ENCODE assay signal across 18 cellular contexts in the genomic region with DNA sequence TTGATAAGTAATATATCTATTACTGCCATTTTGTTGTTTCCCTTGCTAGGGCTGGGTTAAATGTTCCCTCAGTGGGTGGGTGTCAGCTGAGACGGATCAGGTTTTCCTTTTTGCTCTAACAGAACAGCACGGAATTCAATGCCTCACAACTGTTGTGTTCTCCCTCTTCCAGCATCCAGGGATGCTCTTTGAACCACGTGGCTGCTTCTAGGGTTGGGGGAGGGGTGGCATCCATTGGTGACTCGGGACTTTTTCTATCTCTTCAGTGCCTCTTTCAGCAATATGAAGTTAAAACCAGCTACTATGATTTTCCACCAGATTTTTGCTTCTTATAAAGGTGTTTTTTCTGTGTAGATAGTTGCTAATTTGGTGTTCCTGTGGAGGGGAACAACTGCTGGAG.
DNase-seq lines count a peak whose midpoint lies in the region; ATAC-seq and TF ChIP-seq lines count a peak whose summit lies in the region.
"Had no signal": no experiment of that assay in that cellular context is flagged by ENCODE, and none has a peak within 500 bp of the region (broad histone marks: within the 10 kb centered on the region; RNA-seq: fewer than 3 reads in every experiment).

No MANE protein-coding gene starts in this region.

- H3K4me1 ChIP-seq in iPS-20b (ENCODE audit: insufficient read depth, low read length) (no peaks in the 10 kb centered on the region), neuronal stem cell (ENCODE audit: control insufficient read depth in 2 of 2, insufficient read depth in 1 of 2, low read depth in 1 of 2, low read length in 2 of 2) (peaks cover 0 to 8% of the 10 kb centered on the region in 2 donors)
- H3K4me1 ChIP-seq: BLaER1 had no signal

- H2AK5ac ChIP-seq in neuronal stem cell (ENCODE audit: low read depth, low read length) = no peak overlapping the region

- peak; percentile 52; the same call in 1 of the 2 replicates for ATAC-seq in WTC11
- ATAC-seq: K562 had no signal

- H3K79me1 ChIP-seq in neuronal stem cell (ENCODE audit: low read depth, low read length) = no peaks in the 10 kb centered on the region

- no peak overlapping the region for H3K18ac ChIP-seq in neuronal stem cell (ENCODE audit: low read length)

- no peak overlapping the region for H2BK12ac ChIP-seq in neuronal stem cell (ENCODE audit: low read length)

- H3K27me3 ChIP-seq in iPS-20b (ENCODE audit: insufficient read depth, low read length) = no peaks in the 10 kb centered on the region
- no peaks in the 10 kb centered on the region for H3K27me3 ChIP-seq in neuronal stem cell (ENCODE audit: control insufficient read depth in 3 of 3, insufficient read depth in 3 of 3, low read depth in 1 of 3, low read length in 3 of 3)
- H3K27me3 ChIP-seq: BLaER1 had no signal

- H3K27me3 Mint-ChIP-seq in WTC11 (ENCODE audit: low read depth) (no peaks in the 10 kb centered on the region), mesothelial cell of epicardium (ENCODE audit: low read depth) (no peaks in the 10 kb centered on the region), progenitor cell of endocrine pancreas (no peaks in the 10 kb centered on the region)
- H3K27me3 Mint-ChIP-seq: CD4-positive, alpha-beta memory T cell had no signal

- H3K9me3 Mint-ChIP-seq in WTC11 (peaks cover 29% of the 10 kb centered on the region), mesothelial cell of epicardium (peaks cover 29% of the 10 kb centered on the region), progenitor cell of endocrine pancreas (ENCODE audit: low read depth) (no peaks in the 10 kb centered on the region)

- H2BK15ac ChIP-seq in neuronal stem cell (ENCODE audit: low read length) = no peak overlapping the region

- H3K9me3 ChIP-seq in iPS-20b (ENCODE audit: insufficient read depth, low read depth, low read length) = no peaks in the 10 kb centered on the region
- peaks cover 0 to 3% of the 10 kb centered on the region in 2 donors for H3K9me3 ChIP-seq in neuronal stem cell (replicated peaks in 1 of 2; ENCODE audit: control insufficient read depth in 2 of 2, insufficient read depth in 1 of 2, low read depth in 1 of 2, low read length in 2 of 2)
- H3K9me3 ChIP-seq: BLaER1 had no signal

- H3K4me3 ChIP-seq in iPS-20b (ENCODE audit: low read length) (no peak overlapping the region), neuronal stem cell (ENCODE audit: low read length in 2 of 2) (no peak overlapping the region)
- H3K4me3 ChIP-seq: BLaER1, K562 had no signal

- H3K27ac Mint-ChIP-seq in WTC11 (no peak overlapping the region), mesothelial cell of epicardium (no peak overlapping the region), progenitor cell of endocrine pancreas (no peak overlapping the region)
- H3K27ac Mint-ChIP-seq: CD14-positive monocyte; CD4-positive, alpha-beta memory T cell had no signal

- H3K14ac ChIP-seq in neuronal stem cell (ENCODE audit: low read length) = no peak overlapping the region

- H2BK120ac ChIP-seq in neuronal stem cell (ENCODE audit: low read depth, low read length) = no peak overlapping the region

- H3K4me3 Mint-ChIP-seq in WTC11 = no peak overlapping the region
- no peak overlapping the region for H3K4me3 Mint-ChIP-seq in mesothelial cell of epicardium
- no peak overlapping the region for H3K4me3 Mint-ChIP-seq in progenitor cell of endocrine pancreas (ENCODE audit: low read depth)
- H3K4me3 Mint-ChIP-seq: CD14-positive monocyte; CD4-positive, alpha-beta memory T cell; H9 had no signal

- H3K4me1 Mint-ChIP-seq in WTC11 (peaks cover 13% of the 10 kb centered on the region), mesothelial cell of epicardium (peaks cover 7% of the 10 kb centered on the region), progenitor cell of endocrine pancreas (ENCODE audit: low read depth) (no peaks in the 10 kb centered on the region)
- H3K4me1 Mint-ChIP-seq: CD14-positive monocyte; CD4-positive, alpha-beta memory T cell had no signal

- POLR2A ChIA-PET in WTC11 (lab: Charles Lee) = no interaction called here

- H3K9ac ChIP-seq in iPS-20b (ENCODE audit: low read depth, low read length) (no peak overlapping the region), neuronal stem cell (ENCODE audit: low read depth, low read length, poor library complexity) (no peak overlapping the region)
- H3K9ac ChIP-seq: BLaER1 had no signal

- DNase-seq in ELF-1 (ENCODE audit: low read depth, low spot score) (peak; percentile 1), WTC11 (ENCODE audit: low spot score) (peak; percentile 18), neuronal stem cell (ENCODE audit: low spot score) (no peak), kidney glomerular epithelial cell (lab: John Stamatoyannopoulos, UW) (no peak), mesothelial cell of epicardium (ENCODE audit: low spot score in 2 of 2, unreplicated experiment in 2 of 2) (no peak), progenitor cell of endocrine pancreas (ENCODE audit: low spot score, unreplicated experiment) (no peak)
- DNase-seq: 8988T; Calu3; CD4-positive, alpha-beta memory T cell; GDM1; GOT3; H9; IMR-90 had no signal

- H3K36me3 ChIP-seq in iPS-20b (ENCODE audit: insufficient read depth, low read depth, low read length) = no peaks in the 10 kb centered on the region
- no peaks in the 10 kb centered on the region for H3K36me3 ChIP-seq in neuronal stem cell (replicated peaks in 1 of 2; ENCODE audit: control insufficient read depth in 2 of 2, insufficient read depth in 2 of 2, low read length in 2 of 2)
- H3K36me3 ChIP-seq: BLaER1 had no signal

- no CpG with 5 or more reads among the region's 4 CpGs for WGBS in neuronal stem cell (ENCODE audit: extremely low coverage in 2 of 2, insufficient read length in 2 of 2, insufficient replicate concordance in 1 of 2), 2 donors

- no peak overlapping the region for H4K8ac ChIP-seq in neuronal stem cell (ENCODE audit: low read depth, low read length)

- H3K27ac ChIP-seq in iPS-20b (ENCODE audit: low read length) (peak overlapping the region; percentile 21), neuronal stem cell (replicated peaks; ENCODE audit: low read length) (no peak overlapping the region)
- H3K27ac ChIP-seq: BLaER1, HL-60 had no signal

- CTCF ChIA-PET in WTC11 (lab: Charles Lee) = no interaction called here

- no peak for TF ChIP-seq CTCF in WTC11 (IDR thresholded peaks at IDR 0.05)
- TF ChIP-seq CTCF in mesothelial cell of epicardium (IDR thresholded peaks at IDR 0.05; ENCODE audit: unreplicated experiment) = no peak
- TF ChIP-seq CTCF in progenitor cell of endocrine pancreas (IDR thresholded peaks at IDR 0.05; ENCODE audit: unreplicated experiment) = no peak

- H3K36me3 Mint-ChIP-seq in WTC11 (no peaks in the 10 kb centered on the region), mesothelial cell of epicardium (no peaks in the 10 kb centered on the region), progenitor cell of endocrine pancreas (ENCODE audit: insufficient read depth) (no peaks in the 10 kb centered on the region)
- H3K36me3 Mint-ChIP-seq: CD14-positive monocyte; CD4-positive, alpha-beta memory T cell had no signal

- H3K4me2 ChIP-seq in neuronal stem cell (ENCODE audit: insufficient read depth, low read length, poor library complexity, severe bottlenecking) = no peak overlapping the region
- H3K4me2 ChIP-seq: BLaER1 had no signal

- peak overlapping the region; percentile 79 for H2AFZ ChIP-seq in neuronal stem cell (ENCODE audit: low read length)

- no peak overlapping the region for H2BK5ac ChIP-seq in neuronal stem cell (ENCODE audit: low read length)

- H4K91ac ChIP-seq in neuronal stem cell (ENCODE audit: low read depth, low read length, poor library complexity) = no peak overlapping the region

- H3K4ac ChIP-seq in neuronal stem cell (ENCODE audit: low read length) = no peak overlapping the region

- H3K23ac ChIP-seq in neuronal stem cell (ENCODE audit: low read depth, low read length, poor library complexity) = no peak overlapping the region

TF ChIP-seq in WTC11, 78 proteins besides CTCF, POLR2A, EP300 and RAD21:
- TF ChIP-seq, protein P1, sequence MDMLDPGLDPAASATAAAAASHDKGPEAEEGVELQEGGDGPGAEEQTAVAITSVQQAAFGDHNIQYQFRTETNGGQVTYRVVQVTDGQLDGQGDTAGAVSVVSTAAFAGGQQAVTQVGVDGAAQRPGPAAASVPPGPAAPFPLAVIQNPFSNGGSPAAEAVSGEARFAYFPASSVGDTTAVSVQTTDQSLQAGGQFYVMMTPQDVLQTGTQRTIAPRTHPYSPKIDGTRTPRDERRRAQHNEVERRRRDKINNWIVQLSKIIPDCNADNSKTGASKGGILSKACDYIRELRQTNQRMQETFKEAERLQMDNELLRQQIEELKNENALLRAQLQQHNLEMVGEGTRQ (CRISPR knock-in tag; IDR thresholded peaks at IDR 0.05) = peak; percentile 30; the same call in 1 of the 2 replicates
- TF ChIP-seq USF1 (CRISPR knock-in tag; IDR thresholded peaks at IDR 0.05) = no peak; the same call in 1 of the 2 replicates
TF ChIP-seq in WTC11: peak in this region for 1.

Comparison
In these comparisons a context has a peak if more than half of its experiments do, and no peak if none do; other contexts are left out.
1. DNase-seq: peak in ELF-1 (single experiment) and WTC11 (single experiment); none in neuronal stem cell (single experiment), kidney glomerular epithelial cell (single experiment), mesothelial cell of epicardium (0 of 2) and progenitor cell of endocrine pancreas (single experiment).